10 cellular contexts compared by ENCODE assay signal in genomic region chr14:91364524-91365270, GRCh38. TPM values are rescaled to one million over a fixed set of nuclear protein-coding genes. Genes with fewer than 3 reads are reported as not detected.
DNase-seq lines count a peak whose midpoint lies in the region; ATAC-seq and TF ChIP-seq lines count a peak whose summit lies in the region.
"Had no signal": no experiment of that assay in that cellular context is flagged by ENCODE, and none has a peak within 500 bp of the region (broad histone marks: within the 10 kb centered on the region; RNA-seq: fewer than 3 reads in every experiment).

No MANE protein-coding gene starts in this region.

- peaks cover under 1% of the 10 kb centered on the region; the same call in 1 of the 2 replicates for H3K36me3 ChIP-seq in OCI-LY1 (ENCODE audit: insufficient read depth, low read length)

- H2AFZ ChIP-seq in OCI-LY1 (ENCODE audit: low read length) = no peak overlapping the region

- H3K4me3 ChIP-seq in OCI-LY1 (ENCODE audit: low read depth, low read length, poor library complexity, severe bottlenecking) = peak overlapping the region; percentile 5

- H3K9me2 ChIP-seq in OCI-LY1 (ENCODE audit: low read depth, low read length) = no peaks in the 10 kb centered on the region

- H3K27ac Mint-ChIP-seq in activated naive CD4-positive, alpha-beta T cell treated with anti-CD3 and anti-CD28 coated beads for 36 hours = peak overlapping the region; percentile 41
- H3K27ac Mint-ChIP-seq in chondrocyte (ENCODE audit: unreplicated experiment) = no peak overlapping the region
- peak overlapping the region; percentile 94 for H3K27ac Mint-ChIP-seq in stimulated activated memory B cell treated with anti-CD40 and anti-IgM and Interleukin-4, amounts not matched to agents 10 μg/mL and 1 μg/mL and 100 μg/mL, for 72 hours

- H3K9me3 ChIP-seq in OCI-LY1 (ENCODE audit: low read length) = no peaks in the 10 kb centered on the region

- no peaks in the 10 kb centered on the region for H3K27me3 ChIP-seq in OCI-LY1 (ENCODE audit: insufficient read depth, low read length)

- DNase-seq in activated naive CD4-positive, alpha-beta T cell treated with anti-CD3 and anti-CD28 coated beads for 36 hours = no peak
- no peak for DNase-seq in activated naive CD4-positive, alpha-beta T cell (lab: John Stamatoyannopoulos, UW)
- DNase-seq in chondrocyte (ENCODE audit: low spot score) = peak; percentile 68
- DNase-seq in DMS114 treated with DMSO at 0.1 percent for 48 hours (lab: John Stamatoyannopoulos, UW; ENCODE audit: unreplicated experiment) = no peak
- no peak for DNase-seq in Right ventricle myocardium superior
- DNase-seq: mesendoderm, T-helper 9 cell had no signal

- peaks cover 84% of the 10 kb centered on the region for H3K4me1 Mint-ChIP-seq in activated naive CD4-positive, alpha-beta T cell treated with anti-CD3 and anti-CD28 coated beads for 36 hours (ENCODE audit: low read depth)
- peaks cover 23% of the 10 kb centered on the region for H3K4me1 Mint-ChIP-seq in chondrocyte (ENCODE audit: low read depth)
- peaks cover 72% of the 10 kb centered on the region for H3K4me1 Mint-ChIP-seq in stimulated activated memory B cell treated with anti-CD40 and anti-IgM and Interleukin-4, amounts not matched to agents 10 μg/mL and 1 μg/mL and 100 μg/mL, for 72 hours

- no peaks in the 10 kb centered on the region for H3K27me3 Mint-ChIP-seq in activated naive CD4-positive, alpha-beta T cell treated with anti-CD3 and anti-CD28 coated beads for 36 hours (ENCODE audit: low read depth)
- peaks cover 2% of the 10 kb centered on the region for H3K27me3 Mint-ChIP-seq in chondrocyte (ENCODE audit: low read depth)
- H3K27me3 Mint-ChIP-seq in stimulated activated memory B cell treated with anti-CD40 and anti-IgM and Interleukin-4, amounts not matched to agents 10 μg/mL and 1 μg/mL and 100 μg/mL, for 72 hours = no peaks in the 10 kb centered on the region

- no peak for ATAC-seq in stimulated activated memory B cell treated with anti-CD40 and anti-IgM and Interleukin-4, amounts not matched to agents 10 μg/mL and 1 μg/mL and 100 μg/mL, for 72 hours
- ATAC-seq in Right ventricle myocardium superior (ENCODE audit: poor library complexity) = no peak
- no peak for ATAC-seq in esophagus mucosa

- H3K4me2 ChIP-seq in OCI-LY1 (ENCODE audit: low read length) = peak overlapping the region; percentile 66

- CTCF ChIA-PET in activated naive CD4-positive, alpha-beta T cell treated with anti-CD3 and anti-CD28 coated beads for 36 hours (lab: Charles Lee) = interaction anchor here (0.9 to 2.0 kb wide), 3 partner anchors 9 to 15 kb away, joined by 3 to 4 read pairs (median 4); no protein-coding TSS in a partner anchor

- intact Hi-C loops in activated naive CD4-positive, alpha-beta T cell treated with anti-CD3 and anti-CD28 coated beads for 36 hours (cut with micrococcal nuclease) = no loop called here
- intact Hi-C loops in Right ventricle myocardium superior (cut with DNase I) = no loop called here

- H3F3A ChIP-seq in OCI-LY1 (ENCODE audit: insufficient read depth, low read length) = peaks cover 10% of the 10 kb centered on the region; the same call in 1 of the 2 replicates

- peaks cover 82% of the 10 kb centered on the region for H3K79me2 ChIP-seq in OCI-LY1 (ENCODE audit: insufficient read depth, low read length)

- peak overlapping the region; percentile 59; the same call in 1 of the 2 replicates for H3K9ac ChIP-seq in OCI-LY1 (ENCODE audit: low read length)

- peak overlapping the region; percentile 99 for H3K27ac ChIP-seq in OCI-LY1 (ENCODE audit: low read depth, low read length, poor library complexity, severe bottlenecking)

- no peak for TF ChIP-seq CTCF in OCI-LY1 (IDR thresholded peaks at IDR 0.05; ENCODE audit: low read length)
- TF ChIP-seq CTCF in chondrocyte (IDR thresholded peaks at IDR 0.05) = no peak

- H3K4me3 Mint-ChIP-seq in activated naive CD4-positive, alpha-beta T cell treated with anti-CD3 and anti-CD28 coated beads for 36 hours = no peak overlapping the region
- H3K4me3 Mint-ChIP-seq in chondrocyte (ENCODE audit: unreplicated experiment) = no peak overlapping the region
- H3K4me3 Mint-ChIP-seq in stimulated activated memory B cell treated with anti-CD40 and anti-IgM and Interleukin-4, amounts not matched to agents 10 μg/mL and 1 μg/mL and 100 μg/mL, for 72 hours = peak overlapping the region; percentile 51

- no peaks in the 10 kb centered on the region for H3K9me3 Mint-ChIP-seq in activated naive CD4-positive, alpha-beta T cell treated with anti-CD3 and anti-CD28 coated beads for 36 hours
- no peaks in the 10 kb centered on the region for H3K9me3 Mint-ChIP-seq in chondrocyte (ENCODE audit: low read depth)
- H3K9me3 Mint-ChIP-seq in stimulated activated memory B cell treated with anti-CD40 and anti-IgM and Interleukin-4, amounts not matched to agents 10 μg/mL and 1 μg/mL and 100 μg/mL, for 72 hours = no peaks in the 10 kb centered on the region

- no peaks in the 10 kb centered on the region for H3K36me3 Mint-ChIP-seq in activated naive CD4-positive, alpha-beta T cell treated with anti-CD3 and anti-CD28 coated beads for 36 hours (ENCODE audit: low read depth)
- H3K36me3 Mint-ChIP-seq in chondrocyte (ENCODE audit: low read depth) = no peaks in the 10 kb centered on the region
- no peaks in the 10 kb centered on the region for H3K36me3 Mint-ChIP-seq in stimulated activated memory B cell treated with anti-CD40 and anti-IgM and Interleukin-4, amounts not matched to agents 10 μg/mL and 1 μg/mL and 100 μg/mL, for 72 hours

- H4K20me1 ChIP-seq in OCI-LY1 (ENCODE audit: insufficient read depth, low read length) = no peaks in the 10 kb centered on the region

- H3K4me1 ChIP-seq in OCI-LY1 (ENCODE audit: insufficient read depth, low read length, severe bottlenecking) = peaks cover 99% of the 10 kb centered on the region

RNA-seq across cellular contexts. Expression of gene CCDC88C, which starts 52.9 kb away (rescaled TPM):
- total RNA-seq in activated naive CD4-positive, alpha-beta T cell treated with anti-CD3 and anti-CD28 coated beads for 36 hours = 10 to 100 TPM; 76.0 to 83.3 TPM
- 1.1 to 3.6 TPM (median 2.3 TPM) in 3 replicates for total RNA-seq in chondrocyte
- 2.9 TPM for total RNA-seq in Right ventricle myocardium superior
- total RNA-seq in esophagus mucosa = 26.7 TPM
